In the genomic region with DNA sequence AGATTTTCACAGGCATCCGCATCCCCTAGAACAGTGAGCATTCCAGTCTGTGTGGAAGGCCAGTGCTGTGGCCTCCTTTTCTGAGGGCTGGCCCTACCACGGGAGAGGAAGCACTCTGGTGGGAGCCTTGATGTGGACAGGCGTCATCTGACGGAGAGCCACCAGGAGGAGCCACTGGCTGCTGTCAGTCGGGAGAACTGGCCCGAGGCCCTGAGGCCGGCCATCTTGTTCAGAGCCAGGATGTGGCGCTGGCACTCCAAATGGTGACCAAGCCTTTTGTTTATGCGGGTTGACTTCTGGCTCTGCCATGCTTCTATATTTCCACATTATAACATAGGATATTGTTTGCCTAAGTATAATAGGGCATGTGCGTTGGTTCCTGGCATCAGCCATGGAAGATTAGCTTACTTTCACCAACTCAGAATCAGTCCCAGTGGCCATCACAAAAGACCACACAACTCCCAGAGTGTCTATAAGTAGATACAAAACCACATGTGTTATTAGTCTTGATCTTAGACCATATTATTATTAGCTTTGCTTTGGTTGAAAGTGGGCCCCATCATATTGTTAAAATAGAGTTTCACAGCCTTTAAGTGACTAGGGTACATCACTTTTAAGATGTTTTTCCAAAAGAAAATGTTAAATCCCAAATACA, we compare ENCODE assay signal across 8 cellular contexts.
A peak's percentile ranks its signal among the peaks of the same experiment; 100 is the strongest.
DNase-seq lines count a peak whose midpoint lies in the region; ATAC-seq, FAIRE-seq and TF ChIP-seq lines count a peak whose summit lies in the region.

No MANE protein-coding gene starts in this region.

- ATAC-seq in activated CD4-positive, alpha-beta T cell treated with anti-CD3 and anti-CD28 coated beads for 36 hours = peak; percentile 24
- ATAC-seq in activated naive CD8-positive, alpha-beta T cell treated with anti-CD3 and anti-CD28 coated beads, Interleukin-2, amount 50 U/mL, for 24 hours = no peak
- ATAC-seq in HG03342 (IDR thresholded peaks at IDR 0.05; ENCODE audit: unreplicated experiment) = no peak

- H3K4me3 ChIP-seq in Loucy (ENCODE audit: low read length, poor library complexity, severe bottlenecking) = no peak overlapping the region
- H3K4me3 ChIP-seq in parathyroid adenoma (ENCODE audit: low read depth, low read length) = no peak overlapping the region
- no peak overlapping the region for H3K4me3 ChIP-seq in dorsolateral prefrontal cortex

- H3K27ac ChIP-seq in parathyroid adenoma = no peak overlapping the region
- no peak overlapping the region for H3K27ac ChIP-seq in dorsolateral prefrontal cortex

- H3K9ac ChIP-seq in Loucy (ENCODE audit: low read depth, low read length, poor library complexity, severe bottlenecking) (no peak overlapping the region), parathyroid adenoma (no peak overlapping the region)

- H3K9me3 ChIP-seq in Loucy (ENCODE audit: insufficient read depth, low read depth, low read length) (no peaks in the 10 kb centered on the region), parathyroid adenoma (ENCODE audit: control insufficient read depth, low read length) (no peaks in the 10 kb centered on the region)

- H3K36me3 Mint-ChIP-seq in activated CD4-positive, alpha-beta T cell treated with anti-CD3 and anti-CD28 coated beads for 36 hours (ENCODE audit: low read depth) = peaks cover 4% of the 10 kb centered on the region
- no peaks in the 10 kb centered on the region for H3K36me3 Mint-ChIP-seq in activated naive CD8-positive, alpha-beta T cell treated with anti-CD3 and anti-CD28 coated beads, Interleukin-2, amount 50 U/mL, for 24 hours (ENCODE audit: low read depth)

- H4K20me1 ChIP-seq in Loucy (ENCODE audit: insufficient read depth, low read length, poor library complexity, severe bottlenecking) = no peaks in the 10 kb centered on the region

- H3K27me3 ChIP-seq in Loucy (ENCODE audit: insufficient read depth, low read length, poor library complexity, severe bottlenecking) (no peaks in the 10 kb centered on the region), parathyroid adenoma (ENCODE audit: control insufficient read depth, insufficient read depth, low read length) (no peaks in the 10 kb centered on the region), dorsolateral prefrontal cortex (no peaks in the 10 kb centered on the region)

- no peaks in the 10 kb centered on the region for H3K36me3 ChIP-seq in Loucy (ENCODE audit: insufficient read depth, low read length)
- H3K36me3 ChIP-seq in parathyroid adenoma (ENCODE audit: control insufficient read depth, insufficient read depth, low read length) = no peaks in the 10 kb centered on the region

- H3F3A ChIP-seq in Loucy (ENCODE audit: low read depth) = 0 out of 2 replicates have a peak, but pooled peaks cover 8% of the 10 kb centered on the region

- H3K27me3 Mint-ChIP-seq in activated CD4-positive, alpha-beta T cell treated with anti-CD3 and anti-CD28 coated beads for 36 hours = no peaks in the 10 kb centered on the region
- H3K27me3 Mint-ChIP-seq in activated naive CD8-positive, alpha-beta T cell treated with anti-CD3 and anti-CD28 coated beads, Interleukin-2, amount 50 U/mL, for 24 hours = no peaks in the 10 kb centered on the region

- no peak overlapping the region for H3K27ac Mint-ChIP-seq in activated CD4-positive, alpha-beta T cell treated with anti-CD3 and anti-CD28 coated beads for 36 hours
- no peak overlapping the region for H3K27ac Mint-ChIP-seq in activated naive CD8-positive, alpha-beta T cell treated with anti-CD3 and anti-CD28 coated beads, Interleukin-2, amount 50 U/mL, for 24 hours

- CTCF ChIA-PET in activated CD4-positive, alpha-beta T cell treated with anti-CD3 and anti-CD28 coated beads for 36 hours (lab: Charles Lee) = interaction anchor here (0.6 to 3.4 kb wide), 15 partner anchors 10 to 474 kb away, joined by 3 to 17 read pairs (median 4); no protein-coding TSS in a partner anchor

- H3K4me2 ChIP-seq in Loucy (ENCODE audit: low read depth, low read length, poor library complexity, severe bottlenecking) = peak overlapping the region; percentile 12
- H3K4me2 ChIP-seq in parathyroid adenoma (ENCODE audit: low read length) = no peak overlapping the region

- H3K4me3 Mint-ChIP-seq in activated CD4-positive, alpha-beta T cell treated with anti-CD3 and anti-CD28 coated beads for 36 hours = no peak overlapping the region
- H3K4me3 Mint-ChIP-seq in activated naive CD8-positive, alpha-beta T cell treated with anti-CD3 and anti-CD28 coated beads, Interleukin-2, amount 50 U/mL, for 24 hours = no peak overlapping the region

- H3K79me2 ChIP-seq in Loucy (ENCODE audit: insufficient read depth, low read length) (no peaks in the 10 kb centered on the region), parathyroid adenoma (no peaks in the 10 kb centered on the region)

- H3K9me2 ChIP-seq in Loucy (replicated peaks; ENCODE audit: low read depth, low read length) = no peaks in the 10 kb centered on the region

- no peak overlapping the region for H2AFZ ChIP-seq in Loucy (ENCODE audit: low read length)
- no peak overlapping the region for H2AFZ ChIP-seq in parathyroid adenoma

- FAIRE-seq in frontal cortex (lab: Jason Lieb, UNC) = no peak

- TF ChIP-seq CTCF in Loucy (conservative IDR thresholded peaks at IDR 0.05; ENCODE audit: low read length) (peak; percentile 71), parathyroid adenoma (IDR thresholded peaks at IDR 0.05) (peak; percentile 10), dorsolateral prefrontal cortex (IDR thresholded peaks at IDR 0.05 in 54 of 56, conservative IDR thresholded peaks at IDR 0.05 in 2 of 56; ENCODE audit: low read depth in 1 of 56, partially characterized antibody in 56 of 56) (peak in 1 of 56 donors; percentile 25)

- peaks cover 44% of the 10 kb centered on the region for H3K4me1 ChIP-seq in Loucy (ENCODE audit: insufficient read depth, low read length, poor library complexity, severe bottlenecking)
- H3K4me1 ChIP-seq in parathyroid adenoma = no peaks in the 10 kb centered on the region

- peak; percentile 66 for DNase-seq in activated CD4-positive, alpha-beta T cell treated with anti-CD3 and anti-CD28 coated beads for 36 hours
- no peak for DNase-seq in activated CD4-positive, alpha-beta T cell treated with anti-CD3 and anti-CD28 coated beads for 4 hours
- peak; percentile 50 for DNase-seq in activated naive CD8-positive, alpha-beta T cell treated with anti-CD3 and anti-CD28 coated beads, Interleukin-2, amount 50 U/mL, for 24 hours
- DNase-seq in frontal cortex (ENCODE audit: low spot score in 2 of 2) = no peak
- no peak for DNase-seq in dorsolateral prefrontal cortex

- intact Hi-C loops in activated CD4-positive, alpha-beta T cell treated with anti-CD3 and anti-CD28 coated beads for 36 hours (cut with DNase I, micrococcal nuclease) = no loop called here
- intact Hi-C loops in dorsolateral prefrontal cortex (cut with DNase I) = no loop called here

- H3K4me1 Mint-ChIP-seq in activated CD4-positive, alpha-beta T cell treated with anti-CD3 and anti-CD28 coated beads for 36 hours = peaks cover 46% of the 10 kb centered on the region
- peaks cover 40% of the 10 kb centered on the region for H3K4me1 Mint-ChIP-seq in activated naive CD8-positive, alpha-beta T cell treated with anti-CD3 and anti-CD28 coated beads, Interleukin-2, amount 50 U/mL, for 24 hours

- POLR2A ChIA-PET in activated CD4-positive, alpha-beta T cell treated with anti-CD3 and anti-CD28 coated beads for 36 hours (lab: Charles Lee) = no interaction called here

- H3K9me3 Mint-ChIP-seq in activated CD4-positive, alpha-beta T cell treated with anti-CD3 and anti-CD28 coated beads for 36 hours (ENCODE audit: low read depth) = no peaks in the 10 kb centered on the region
- no peaks in the 10 kb centered on the region for H3K9me3 Mint-ChIP-seq in activated naive CD8-positive, alpha-beta T cell treated with anti-CD3 and anti-CD28 coated beads, Interleukin-2, amount 50 U/mL, for 24 hours

Comparison
In these comparisons a context has a peak if more than half of its experiments do, and no peak if none do; other contexts are left out.
1. DNase-seq: peak in activated CD4-positive, alpha-beta T cell treated with anti-CD3 and anti-CD28 coated beads for 36 hours (single experiment) and activated naive CD8-positive, alpha-beta T cell treated with anti-CD3 and anti-CD28 coated beads, Interleukin-2, amount 50 U/mL, for 24 hours (single experiment); none in activated CD4-positive, alpha-beta T cell treated with anti-CD3 and anti-CD28 coated beads for 4 hours (0 of 2), frontal cortex (0 of 2) and dorsolateral prefrontal cortex (0 of 10).